8 cellular contexts compared by ENCODE assay signal in genomic region chr16:96935-97381, GRCh38. TPM values are rescaled to one million over a fixed set of nuclear protein-coding genes. Genes with fewer than 3 reads are reported as not detected.
DNase-seq lines count a peak whose midpoint lies in the region; ATAC-seq lines count a peak whose summit lies in the region.

No MANE protein-coding gene starts in this region.

- DNase-seq in SIG-M5 treated with dmso at 0.1 percent for 504 hours (lab: John Stamatoyannopoulos, UW; ENCODE audit: unreplicated experiment), result peak; percentile 90
- no peak for DNase-seq in SIG-M5 (lab: John Stamatoyannopoulos, UW)
- DNase-seq in NCI-H460 (ENCODE audit: extremely low read depth, low read depth), result peak; percentile 89
- DNase-seq in activated CD4-positive, alpha-beta T cell treated with anti-CD3 and anti-CD28 coated beads for 4 hours, result peak; percentile 85
- DNase-seq in cerebellum (ENCODE audit: low spot score), result peak; percentile 84
- peak; percentile 84 for DNase-seq in left lobe of liver (ENCODE audit: low spot score)
- peak; percentile 75 to 87 (median 80) for DNase-seq in stimulated activated CD4-positive, alpha-beta T cell treated with anti-CD3 and anti-CD28 coated beads, TNF-alpha, amount 100 ng/mL, for 24 hours (ENCODE audit: low read depth in 3 of 3)

- peak; percentile 76 for ATAC-seq in HG03135 (IDR thresholded peaks at IDR 0.05; ENCODE audit: unreplicated experiment)
- peak; percentile 88 for ATAC-seq in left lobe of liver

RNA-seq across cellular contexts. Expression of gene MPG, which starts 18.9 kb away (rescaled TPM):
- 84.4 and 136 TPM in 2 replicates for total RNA-seq in NCI-H460 (2014; rRNA removed; shearing (Covaris generic))
- polyA plus RNA-seq in NCI-H460 (2014; cell fraction: nucleus; rRNA removed), result 136 and 185 TPM in 2 replicates
- 27.5 TPM for total RNA-seq in cerebellum
- 28.0 TPM for total RNA-seq in left lobe of liver

RNA-seq across cellular contexts. Expression of gene RHBDF1, which starts 24.5 kb away (rescaled TPM):
- total RNA-seq in NCI-H460 (2014; rRNA removed; shearing (Covaris generic)), result 22.2 and 23.3 TPM in 2 replicates
- polyA plus RNA-seq in NCI-H460 (2014; cell fraction: nucleus; rRNA removed), result 99.6 and 117 TPM in 2 replicates
- total RNA-seq in cerebellum (5.3 TPM), left lobe of liver (5.8 TPM)

RNA-seq across cellular contexts. Expression of gene NPRL3, which starts 41.5 kb away (rescaled TPM):
- 20.9 and 21.3 TPM in 2 replicates for total RNA-seq in NCI-H460 (2014; rRNA removed; shearing (Covaris generic))
- polyA plus RNA-seq in NCI-H460 (2014; cell fraction: nucleus; rRNA removed), result 26.8 and 51.5 TPM in 2 replicates
- total RNA-seq in cerebellum (20.6 TPM), left lobe of liver (14.9 TPM)

RNA-seq across cellular contexts. Expression of gene SNRNP25, which starts 43.3 kb away (rescaled TPM):
- 10.6 and 15.5 TPM in 2 replicates for total RNA-seq in NCI-H460 (2014; rRNA removed; shearing (Covaris generic))
- 33.5 and 39.7 TPM in 2 replicates for polyA plus RNA-seq in NCI-H460 (2014; cell fraction: nucleus; rRNA removed)
- total RNA-seq in cerebellum (13.0 TPM), left lobe of liver (16.0 TPM)

RNA-seq across cellular contexts. Expression of gene POLR3K, which starts 43.5 kb away (rescaled TPM):
- total RNA-seq in NCI-H460 (2014; rRNA removed; shearing (Covaris generic)), result 12.6 and 13.3 TPM in 2 replicates
- polyA plus RNA-seq in NCI-H460 (2014; cell fraction: nucleus; rRNA removed), result 16.4 and 16.7 TPM in 2 replicates
- total RNA-seq in cerebellum (3.4 TPM), left lobe of liver (5.1 TPM)
